ENCODE assay signal across 1 cellular context in genomic region chr9:98848450-98849149, GRCh38.
A peak's percentile ranks its signal among the peaks of the same experiment; 100 is the strongest.
TF ChIP-seq lines count a peak whose summit lies in the region.

No MANE protein-coding gene starts in this region.

TF ChIP-seq in HepG2, 621 proteins besides CTCF, POLR2A, EP300 and RAD21 (continued from another document):
- TF ChIP-seq ZNF331 (CRISPR knock-in tag; IDR thresholded peaks at IDR 0.05) (peak; percentile 47; the same call in 1 of the 2 replicates), ZNF33A (CRISPR knock-in tag; IDR thresholded peaks at IDR 0.05; ENCODE audit: borderline replicate concordance) (no peak), ZNF512B (CRISPR knock-in tag; IDR thresholded peaks at IDR 0.05; ENCODE audit: borderline replicate concordance) (no peak), ZNF770 (CRISPR knock-in tag; IDR thresholded peaks at IDR 0.05) (no peak), KDM3A (CRISPR knock-in tag; IDR thresholded peaks at IDR 0.05; ENCODE audit: low read depth) (no peak), FOXK2 (IDR thresholded peaks at IDR 0.05) (peak; percentile 87), ETV5 (CRISPR knock-in tag; IDR thresholded peaks at IDR 0.05; ENCODE audit: borderline replicate concordance) (0 out of 2 replicates have a peak, but pooled peaks have one; percentile 18), ZBTB26 (CRISPR knock-in tag; IDR thresholded peaks at IDR 0.05; ENCODE audit: borderline replicate concordance) (peak; percentile 57; the same call in 1 of the 2 replicates), IRF9 (CRISPR knock-in tag; IDR thresholded peaks at IDR 0.05; ENCODE audit: borderline replicate concordance) (no peak), SMAD3 (CRISPR knock-in tag; IDR thresholded peaks at IDR 0.05) (peak; percentile 65; the same call in 1 of the 2 replicates), ZNF792 (CRISPR knock-in tag; IDR thresholded peaks at IDR 0.05) (peak; percentile 36; the same call in 1 of the 2 replicates), ZNF501 (CRISPR knock-in tag; IDR thresholded peaks at IDR 0.05) (0 out of 2 replicates have a peak, but pooled peaks have one; percentile 53), SOX13 (IDR thresholded peaks at IDR 0.05) (peak; percentile 45; the same call in 1 of the 2 replicates), SOX13 (CRISPR knock-in tag; conservative IDR thresholded peaks at IDR 0.05 in 1 of 2, IDR thresholded peaks at IDR 0.05 in 1 of 2) (peak in 1 of 2 experiments; percentile 94; a peak in 2 of 4 replicates), TMF1 (CRISPR knock-in tag; IDR thresholded peaks at IDR 0.05; ENCODE audit: low read depth) (no peak), CBX5 (CRISPR knock-in tag; IDR thresholded peaks at IDR 0.05; ENCODE audit: borderline replicate concordance) (peak; percentile 39; the same call in 1 of the 2 replicates), CCDC6 (CRISPR knock-in tag; IDR thresholded peaks at IDR 0.05) (0 out of 2 replicates have a peak, but pooled peaks have one; percentile 52), ZNF333 (CRISPR knock-in tag; IDR thresholded peaks at IDR 0.05; ENCODE audit: borderline replicate concordance) (no peak), TGIF2 (CRISPR knock-in tag; IDR thresholded peaks at IDR 0.05) (0 out of 2 replicates have a peak, but pooled peaks have one; percentile 35), ZNF124 (CRISPR knock-in tag; IDR thresholded peaks at IDR 0.05) (0 out of 2 replicates have a peak, but pooled peaks have one; percentile 58), ZNF30 (CRISPR knock-in tag; IDR thresholded peaks at IDR 0.05) (no peak), ATF2 (CRISPR knock-in tag; IDR thresholded peaks at IDR 0.05) (peak; percentile 53; the same call in 1 of the 2 replicates), HMGXB4 (CRISPR knock-in tag; IDR thresholded peaks at IDR 0.05; ENCODE audit: borderline replicate concordance in 1 of 2, low read depth in 1 of 2) (peak in 1 of 2 experiments; percentile 56; a peak in 1 of 4 replicates), ELF3 (CRISPR knock-in tag; IDR thresholded peaks at IDR 0.05) (peak; percentile 81), MIER2 (CRISPR knock-in tag; IDR thresholded peaks at IDR 0.05) (peak; percentile 65; the same call in 1 of the 2 replicates), SMAD1 (CRISPR knock-in tag; IDR thresholded peaks at IDR 0.05; ENCODE audit: borderline replicate concordance, low read depth) (no peak), SAP130 (CRISPR knock-in tag; IDR thresholded peaks at IDR 0.05; ENCODE audit: low read depth) (peak; percentile 69), FOXJ3 (CRISPR knock-in tag; IDR thresholded peaks at IDR 0.05; ENCODE audit: borderline replicate concordance) (no peak; the same call in 1 of the 2 replicates), ATAD3A (CRISPR knock-in tag; IDR thresholded peaks at IDR 0.05) (no peak), ZNF275 (CRISPR knock-in tag; IDR thresholded peaks at IDR 0.05; ENCODE audit: borderline replicate concordance) (no peak)
